ENCODE assay signal across 20 cellular contexts in genomic region chr17:9247401-9247938, GRCh38.
A peak's percentile ranks its signal among the peaks of the same experiment; 100 is the strongest.
DNase-seq lines count a peak whose midpoint lies in the region; ATAC-seq, FAIRE-seq and TF ChIP-seq lines count a peak whose summit lies in the region.
"Had no signal": no experiment of that assay in that cellular context is flagged by ENCODE, and none has a peak within 500 bp of the region (broad histone marks: within the 10 kb centered on the region; RNA-seq: fewer than 3 reads in every experiment).

No MANE protein-coding gene starts in this region.

- peaks cover 3 to 8% of the 10 kb centered on the region in 2 donors for H3K4me1 ChIP-seq in esophagus (ENCODE audit: control insufficient read depth in 2 of 2, insufficient read depth in 2 of 2, low read length in 1 of 2)
- no peaks in the 10 kb centered on the region for H3K4me1 ChIP-seq in kidney (ENCODE audit: control insufficient read depth in 1 of 2, insufficient read depth in 1 of 2, low read depth in 1 of 2, low read length in 2 of 2)

- TF ChIP-seq POLR2A in H54 (IDR thresholded peaks at IDR 0.05; ENCODE audit: low read depth, low read length): no peak

- H3K4me3 ChIP-seq in esophagus (ENCODE audit: low read depth in 1 of 2, low read length in 2 of 2) (no peak overlapping the region), kidney (ENCODE audit: low read length in 2 of 2) (no peak overlapping the region)
- H3K4me3 ChIP-seq: GM12878, GM23248, K562, PC-9 had no signal

- H3K36me3 ChIP-seq in esophagus (ENCODE audit: control insufficient read depth in 2 of 2, insufficient read depth in 2 of 2, low read length in 1 of 2) (peaks cover 0 to 9% of the 10 kb centered on the region in 2 donors), kidney (ENCODE audit: control insufficient read depth in 1 of 2, insufficient read depth in 2 of 2, low read length in 2 of 2) (no peaks in the 10 kb centered on the region)

- DNase-seq in C1 segment of cervical spinal cord (lab: John Stamatoyannopoulos, UW) (peak in 10 of 14 donors; percentile 3 to 71 (median 43)), medulla oblongata (ENCODE audit: extremely low spot score) (peak; percentile 86), sciatic nerve (ENCODE audit: low spot score) (no peak), NCI-H748 (lab: John Stamatoyannopoulos, UW; ENCODE audit: unreplicated experiment) (no peak), H54 (ENCODE audit: insufficient read length, low spot score) (no peak), DMS79 (lab: John Stamatoyannopoulos, UW) (no peak), kidney (no peak)
- DNase-seq: COR-L47, DMS53, GM23248, NCI-H1436 treated with DMSO at 0.1 percent for 48 hours, NCI-H2081 treated with DMSO at 0.1 percent for 48 hours, NCI-H345, NCI-H526 treated with DMSO at 0.1 percent for 48 hours, PC-9 had no signal

- FAIRE-seq in H54 (lab: Jason Lieb, UNC): no peak
- FAIRE-seq in kidney (lab: Jason Lieb, UNC): no peak
- FAIRE-seq: A204.1, GM12878, K562 had no signal

- no peak overlapping the region for H3K9ac ChIP-seq in kidney (ENCODE audit: low read length in 2 of 2)
- H3K9ac ChIP-seq: GM23248 had no signal

- H3K27me3 ChIP-seq in esophagus (ENCODE audit: control insufficient read depth in 1 of 2, insufficient read depth in 2 of 2, low read length in 2 of 2): no peaks in the 10 kb centered on the region

- H3K27ac ChIP-seq in esophagus (ENCODE audit: low read depth in 2 of 2, low read length in 1 of 2) (peak overlapping the region; percentile 52 to 71), kidney (ENCODE audit: low read depth in 2 of 2, low read length in 2 of 2) (no peak overlapping the region)
- H3K27ac ChIP-seq: GM23248, HL-60, PC-9 had no signal

- ATAC-seq in sciatic nerve: peak; percentile 46
- ATAC-seq: GM12878, K562 had no signal

- 82 to 87% methylated on average over 21 of the region's 21 CpGs for WGBS in esophagus, 2 donors

- H3K9me3 ChIP-seq in esophagus (ENCODE audit: control insufficient read depth in 2 of 2, insufficient read depth in 1 of 2, low read depth in 1 of 2, low read length in 1 of 2) (no peaks in the 10 kb centered on the region), kidney (ENCODE audit: control insufficient read depth in 1 of 2, low read length in 2 of 2) (no peaks in the 10 kb centered on the region)

- intact Hi-C loops in sciatic nerve (cut with DNase I) (no loop called here), kidney (cut with DNase I) (no loop called here)

- TF ChIP-seq CTCF in kidney (IDR thresholded peaks at IDR 0.05; ENCODE audit: borderline replicate concordance, extremely low read depth, insufficient read depth): no peak

Comparison
In these comparisons a context has a peak if more than half of its experiments do, and no peak if none do; other contexts are left out.
1. DNase-seq: peak in C1 segment of cervical spinal cord (10 of 14) and medulla oblongata (single experiment); none in sciatic nerve (single experiment), NCI-H748 (single experiment), H54 (single experiment), DMS79 (single experiment) and kidney (single experiment).
2. H3K27ac ChIP-seq: peak in esophagus (2 of 2); none in kidney (0 of 2).